In genomic region chr1:231211005-231211857, GRCh38 we compare ENCODE assay signal across 1 cellular context.
TF ChIP-seq lines count a peak whose summit lies in the region.

No MANE protein-coding gene starts in this region.

TF ChIP-seq in HEK293, 187 proteins besides CTCF, POLR2A, EP300 and RAD21 (continued from another document and continues in another):
- no peak for TF ChIP-seq BCL6B (tag by site-specific recombination; IDR thresholded peaks at IDR 0.05)
- no peak for TF ChIP-seq ZBTB1 (tag by site-specific recombination; IDR thresholded peaks at IDR 0.05)
- TF ChIP-seq ZNF76 (tag by site-specific recombination; IDR thresholded peaks at IDR 0.05; ENCODE audit: borderline replicate concordance, low read depth), result peak; percentile 63; the same call in 1 of the 2 replicates
- no peak for TF ChIP-seq ZNF157 (tag by site-specific recombination; IDR thresholded peaks at IDR 0.05)
- peak; percentile 94 for TF ChIP-seq SCRT1 (tag by site-specific recombination; IDR thresholded peaks at IDR 0.05; ENCODE audit: borderline replicate concordance)
- no peak for TF ChIP-seq ZNF629 (tag by site-specific recombination; IDR thresholded peaks at IDR 0.05)
- TF ChIP-seq ZFHX2 (tag by site-specific recombination; conservative IDR thresholded peaks at IDR 0.05), result peak; percentile 53; the same call in 1 of the 2 replicates
- TF ChIP-seq HOXD13 (CRISPR knock-in tag; IDR thresholded peaks at IDR 0.05; ENCODE audit: borderline replicate concordance), result no peak
- TF ChIP-seq ZNF214 (tag by site-specific recombination; IDR thresholded peaks at IDR 0.05; ENCODE audit: borderline replicate concordance), result no peak
- TF ChIP-seq ZNF433 (tag by site-specific recombination; IDR thresholded peaks at IDR 0.05; ENCODE audit: low read depth), result no peak
- TF ChIP-seq, protein P1, sequence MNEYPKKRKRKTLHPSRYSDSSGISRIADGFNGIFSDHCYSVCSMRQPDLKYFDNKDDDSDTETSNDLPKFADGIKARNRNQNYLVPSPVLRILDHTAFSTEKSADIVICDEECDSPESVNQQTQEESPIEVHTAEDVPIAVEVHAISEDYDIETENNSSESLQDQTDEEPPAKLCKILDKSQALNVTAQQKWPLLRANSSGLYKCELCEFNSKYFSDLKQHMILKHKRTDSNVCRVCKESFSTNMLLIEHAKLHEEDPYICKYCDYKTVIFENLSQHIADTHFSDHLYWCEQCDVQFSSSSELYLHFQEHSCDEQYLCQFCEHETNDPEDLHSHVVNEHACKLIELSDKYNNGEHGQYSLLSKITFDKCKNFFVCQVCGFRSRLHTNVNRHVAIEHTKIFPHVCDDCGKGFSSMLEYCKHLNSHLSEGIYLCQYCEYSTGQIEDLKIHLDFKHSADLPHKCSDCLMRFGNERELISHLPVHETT (tag by site-specific recombination; IDR thresholded peaks at IDR 0.05), result no peak
- TF ChIP-seq ZNF837 (tag by site-specific recombination; IDR thresholded peaks at IDR 0.05), result no peak
- TF ChIP-seq ZNF138 (tag by site-specific recombination; IDR thresholded peaks at IDR 0.05; ENCODE audit: borderline replicate concordance), result no peak
- no peak for TF ChIP-seq ZNF645 (tag by site-specific recombination; IDR thresholded peaks at IDR 0.05)
- peak; percentile 80; the same call in 1 of the 2 replicates for TF ChIP-seq ZNF423 (tag by site-specific recombination; IDR thresholded peaks at IDR 0.05)
- no peak for TF ChIP-seq REPIN1 (tag by site-specific recombination; IDR thresholded peaks at IDR 0.05; ENCODE audit: low read depth)
- TF ChIP-seq KLF8 (tag by site-specific recombination; IDR thresholded peaks at IDR 0.05), result peak; percentile 27
- TF ChIP-seq ZNF473 (tag by site-specific recombination; IDR thresholded peaks at IDR 0.05), result no peak
- TF ChIP-seq ZNF155 (tag by site-specific recombination; IDR thresholded peaks at IDR 0.05), result no peak
- TF ChIP-seq PATZ1 (tag by site-specific recombination; IDR thresholded peaks at IDR 0.05), result peak; percentile 86
- peak; percentile 81 for TF ChIP-seq SP2 (tag by site-specific recombination; IDR thresholded peaks at IDR 0.05)
- TF ChIP-seq ZNF223 (tag by site-specific recombination; IDR thresholded peaks at IDR 0.05), result no peak
- TF ChIP-seq ZBTB7A (tag by site-specific recombination; IDR thresholded peaks at IDR 0.05; ENCODE audit: low read depth), result no peak
- TF ChIP-seq PRDM2 (tag by site-specific recombination; IDR thresholded peaks at IDR 0.05; ENCODE audit: borderline replicate concordance), result no peak
- TF ChIP-seq, protein P2, sequence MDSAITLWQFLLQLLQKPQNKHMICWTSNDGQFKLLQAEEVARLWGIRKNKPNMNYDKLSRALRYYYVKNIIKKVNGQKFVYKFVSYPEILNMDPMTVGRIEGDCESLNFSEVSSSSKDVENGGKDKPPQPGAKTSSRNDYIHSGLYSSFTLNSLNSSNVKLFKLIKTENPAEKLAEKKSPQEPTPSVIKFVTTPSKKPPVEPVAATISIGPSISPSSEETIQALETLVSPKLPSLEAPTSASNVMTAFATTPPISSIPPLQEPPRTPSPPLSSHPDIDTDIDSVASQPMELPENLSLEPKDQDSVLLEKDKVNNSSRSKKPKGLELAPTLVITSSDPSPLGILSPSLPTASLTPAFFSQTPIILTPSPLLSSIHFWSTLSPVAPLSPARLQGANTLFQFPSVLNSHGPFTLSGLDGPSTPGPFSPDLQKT (IDR thresholded peaks at IDR 0.05; ENCODE audit: borderline replicate concordance, low read depth, low read length), result no peak
- TF ChIP-seq ZNF600 (tag by site-specific recombination; IDR thresholded peaks at IDR 0.05), result peak; percentile 84
- TF ChIP-seq ZNF488 (tag by site-specific recombination; IDR thresholded peaks at IDR 0.05), result no peak
- peak; percentile 52; the same call in 1 of the 2 replicates for TF ChIP-seq ZIC2 (tag by site-specific recombination; IDR thresholded peaks at IDR 0.05)
- peak; percentile 13; the same call in 1 of the 2 replicates for TF ChIP-seq ZNF610 (tag by site-specific recombination; IDR thresholded peaks at IDR 0.05; ENCODE audit: borderline replicate concordance)
- TF ChIP-seq ZNF501 (tag by site-specific recombination; IDR thresholded peaks at IDR 0.05), result 0 out of 2 replicates have a peak, but pooled peaks have one; percentile 57
- TF ChIP-seq ZBTB17 (tag by site-specific recombination; IDR thresholded peaks at IDR 0.05), result peak; percentile 58
- no peak for TF ChIP-seq ZNF133 (tag by site-specific recombination; IDR thresholded peaks at IDR 0.05)
- TF ChIP-seq ZNF221 (tag by site-specific recombination; IDR thresholded peaks at IDR 0.05; ENCODE audit: borderline replicate concordance), result no peak
- TF ChIP-seq ZBTB10 (tag by site-specific recombination; IDR thresholded peaks at IDR 0.05), result 0 out of 2 replicates have a peak, but pooled peaks have one; percentile 62
- TF ChIP-seq TCF7L2 (IDR thresholded peaks at IDR 0.05; ENCODE audit: borderline replicate concordance, low read depth, low read length), result no peak
- no peak for TF ChIP-seq KLF9 (tag by site-specific recombination; IDR thresholded peaks at IDR 0.05; ENCODE audit: low read depth)
- TF ChIP-seq ZNF404 (tag by site-specific recombination; IDR thresholded peaks at IDR 0.05), result no peak
- no peak for TF ChIP-seq BCL11A (tag by site-specific recombination; IDR thresholded peaks at IDR 0.05; ENCODE audit: low read depth)
- no peak for TF ChIP-seq HOXA7 (CRISPR knock-in tag; IDR thresholded peaks at IDR 0.05; ENCODE audit: borderline replicate concordance)
- TF ChIP-seq, protein P3, sequence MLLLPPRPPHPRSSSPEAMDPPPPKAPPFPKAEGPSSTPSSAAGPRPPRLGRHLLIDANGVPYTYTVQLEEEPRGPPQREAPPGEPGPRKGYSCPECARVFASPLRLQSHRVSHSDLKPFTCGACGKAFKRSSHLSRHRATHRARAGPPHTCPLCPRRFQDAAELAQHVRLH (tag by site-specific recombination; IDR thresholded peaks at IDR 0.05), result no peak
- TF ChIP-seq GLIS2 (tag by site-specific recombination; IDR thresholded peaks at IDR 0.05), result peak; percentile 56
- no peak for TF ChIP-seq ZNF791 (tag by site-specific recombination; IDR thresholded peaks at IDR 0.05)
- no peak for TF ChIP-seq ZNF624 (tag by site-specific recombination; IDR thresholded peaks at IDR 0.05)
- TF ChIP-seq ZNF311 (tag by site-specific recombination; IDR thresholded peaks at IDR 0.05; ENCODE audit: borderline replicate concordance), result no peak
- TF ChIP-seq ZNF792 (tag by site-specific recombination; IDR thresholded peaks at IDR 0.05), result no peak
- TF ChIP-seq ZNF341 (tag by site-specific recombination; IDR thresholded peaks at IDR 0.05; ENCODE audit: low read depth), result peak; percentile 60
- TF ChIP-seq ZNF2 (tag by site-specific recombination; IDR thresholded peaks at IDR 0.05), result peak; percentile 93
- TF ChIP-seq ZNF175 (tag by site-specific recombination; IDR thresholded peaks at IDR 0.05), result no peak
- TF ChIP-seq ZNF146 (tag by site-specific recombination; IDR thresholded peaks at IDR 0.05), result no peak; the same call in 1 of the 2 replicates
- no peak for TF ChIP-seq ZNF623 (tag by site-specific recombination; IDR thresholded peaks at IDR 0.05)
- no peak for TF ChIP-seq ZNF112 (tag by site-specific recombination; IDR thresholded peaks at IDR 0.05)
- no peak for TF ChIP-seq ZFP41 (tag by site-specific recombination; IDR thresholded peaks at IDR 0.05; ENCODE audit: borderline replicate concordance)
- TF ChIP-seq WT1 (tag by site-specific recombination; IDR thresholded peaks at IDR 0.05), result 0 out of 2 replicates have a peak, but pooled peaks have one; percentile 19
- TF ChIP-seq ZNF654 (tag by site-specific recombination; IDR thresholded peaks at IDR 0.05; ENCODE audit: low read depth), result peak; percentile 94
